ENCODE assay signal across 8 cellular contexts in genomic region chr5:142323480-142324376, GRCh38. TPM values are rescaled to one million over a fixed set of nuclear protein-coding genes. Genes with fewer than 3 reads are reported as not detected.
A peak's percentile ranks its signal among the peaks of the same experiment; 100 is the strongest.
DNase-seq lines count a peak whose midpoint lies in the region; ATAC-seq and TF ChIP-seq lines count a peak whose summit lies in the region.

No MANE protein-coding gene starts in this region.

- TF ChIP-seq CTCF in right lobe of liver (IDR thresholded peaks at IDR 0.05) (no peak), tibial nerve (IDR thresholded peaks at IDR 0.05) (no peak)

- no peaks in the 10 kb centered on the region for H3K9me3 Mint-ChIP-seq in central memory CD8-positive, alpha-beta T cell

- ATAC-seq in central memory CD8-positive, alpha-beta T cell (replicated peaks; ENCODE audit: extremely low read depth, poor library complexity, severe bottlenecking) = no peak
- ATAC-seq in right lobe of liver (peak; percentile 2 to 51 (median 22)), HG02885 (IDR thresholded peaks at IDR 0.05; ENCODE audit: poor library complexity, unreplicated experiment) (no peak), GM19023 (IDR thresholded peaks at IDR 0.05; ENCODE audit: unreplicated experiment) (no peak)

- H3K36me3 Mint-ChIP-seq in central memory CD8-positive, alpha-beta T cell (ENCODE audit: insufficient read depth) = peaks cover 3% of the 10 kb centered on the region

- H3K36me3 ChIP-seq in right lobe of liver = no peaks in the 10 kb centered on the region
- H3K36me3 ChIP-seq in tibial nerve = no peaks in the 10 kb centered on the region

- H3K27me3 ChIP-seq in right lobe of liver = no peaks in the 10 kb centered on the region
- no peaks in the 10 kb centered on the region for H3K27me3 ChIP-seq in tibial nerve

- no peaks in the 10 kb centered on the region for H3K9me3 ChIP-seq in right lobe of liver
- no peaks in the 10 kb centered on the region for H3K9me3 ChIP-seq in tibial nerve

- peaks cover 94% of the 10 kb centered on the region for H3K27me3 Mint-ChIP-seq in central memory CD8-positive, alpha-beta T cell

- no peak overlapping the region for H3K27ac Mint-ChIP-seq in central memory CD8-positive, alpha-beta T cell (ENCODE audit: low read depth)

- peaks cover 0 to 55% (median 15%) of the 10 kb centered on the region in 4 donors for H3K4me1 ChIP-seq in right lobe of liver
- peaks cover 0 to 81% (median 35%) of the 10 kb centered on the region in 4 donors for H3K4me1 ChIP-seq in tibial nerve

- WGBS in right lobe of liver (ENCODE audit: insufficient coverage, low coverage, low lambda C conversion rate, missing lambda C conversion rate) = 9% methylated on average over 29 of the region's 35 CpGs
- WGBS in tibial nerve, 2 donors = 25% methylated on average over 35 of the region's 35 CpGs

- TF ChIP-seq POLR2A in right lobe of liver (IDR thresholded peaks at IDR 0.05) (no peak), tibial nerve (IDR thresholded peaks at IDR 0.05) (no peak)

- peak; percentile 38 for DNase-seq in Daoy (ENCODE audit: low read depth)
- peak; percentile 64 for DNase-seq in NOMO-1 treated with DMSO at 0.1 percent for 48 hours (lab: John Stamatoyannopoulos, UW; ENCODE audit: unreplicated experiment)
- no peak for DNase-seq in central memory CD8-positive, alpha-beta T cell (ENCODE audit: low spot score in 2 of 2)
- DNase-seq in right lobe of liver = peak; percentile 35 to 64 (median 62)
- DNase-seq in tibial nerve (ENCODE audit: low spot score in 2 of 2) = peak in 1 of 2 donors; percentile 21
- DNase-seq in activated gamma-delta T cell treated with Interleukin-2 at 50 U/mL for 16 hours = no peak

- H3K27ac ChIP-seq in right lobe of liver (peak overlapping the region; percentile 66 to 93 (median 88)), tibial nerve (peak overlapping the region; percentile 42 to 87 (median 74))

- H3K4me3 ChIP-seq in right lobe of liver = peak overlapping the region; percentile 63 to 97 (median 79)
- H3K4me3 ChIP-seq in tibial nerve = peak overlapping the region; percentile 50 to 68 (median 61)

- intact Hi-C loops in right lobe of liver (cut with DNase I) = no loop called here

- peaks cover 22% of the 10 kb centered on the region for H3K4me1 Mint-ChIP-seq in central memory CD8-positive, alpha-beta T cell

- H3K4me3 Mint-ChIP-seq in central memory CD8-positive, alpha-beta T cell = peak overlapping the region; percentile 81

- TF ChIP-seq EP300 in tibial nerve (IDR thresholded peaks at IDR 0.05) = no peak

RNA-seq across cellular contexts. Expression of gene SPRY4, which starts 1.1 kb away (rescaled TPM):
- 3.2 and 3.7 TPM in 2 replicates for total RNA-seq in Daoy (2014; rRNA removed; shearing (Covaris generic))
- 10 to 100 TPM in 2 of 6 experiments, 1 to 10 TPM in 4; 3.9 to 11.6 (median 7.3) TPM for total RNA-seq in right lobe of liver
- total RNA-seq in tibial nerve = 10 to 100 TPM in 3 of 4 donors, 1 to 10 TPM in 1; 5.1 to 30.9 (median 17.9) TPM

Comparison
In these comparisons a context has a peak if more than half of its experiments do, and no peak if none do; other contexts are left out.
1. DNase-seq: peak in Daoy (single experiment), NOMO-1 treated with DMSO at 0.1 percent for 48 hours (single experiment) and right lobe of liver (3 of 3); none in central memory CD8-positive, alpha-beta T cell (0 of 2) and activated gamma-delta T cell treated with Interleukin-2 at 50 U/mL for 16 hours (single experiment).
2. ATAC-seq: peak in right lobe of liver (4 of 4); none in central memory CD8-positive, alpha-beta T cell (single experiment), HG02885 (single experiment) and GM19023 (single experiment).